In the genomic region with DNA sequence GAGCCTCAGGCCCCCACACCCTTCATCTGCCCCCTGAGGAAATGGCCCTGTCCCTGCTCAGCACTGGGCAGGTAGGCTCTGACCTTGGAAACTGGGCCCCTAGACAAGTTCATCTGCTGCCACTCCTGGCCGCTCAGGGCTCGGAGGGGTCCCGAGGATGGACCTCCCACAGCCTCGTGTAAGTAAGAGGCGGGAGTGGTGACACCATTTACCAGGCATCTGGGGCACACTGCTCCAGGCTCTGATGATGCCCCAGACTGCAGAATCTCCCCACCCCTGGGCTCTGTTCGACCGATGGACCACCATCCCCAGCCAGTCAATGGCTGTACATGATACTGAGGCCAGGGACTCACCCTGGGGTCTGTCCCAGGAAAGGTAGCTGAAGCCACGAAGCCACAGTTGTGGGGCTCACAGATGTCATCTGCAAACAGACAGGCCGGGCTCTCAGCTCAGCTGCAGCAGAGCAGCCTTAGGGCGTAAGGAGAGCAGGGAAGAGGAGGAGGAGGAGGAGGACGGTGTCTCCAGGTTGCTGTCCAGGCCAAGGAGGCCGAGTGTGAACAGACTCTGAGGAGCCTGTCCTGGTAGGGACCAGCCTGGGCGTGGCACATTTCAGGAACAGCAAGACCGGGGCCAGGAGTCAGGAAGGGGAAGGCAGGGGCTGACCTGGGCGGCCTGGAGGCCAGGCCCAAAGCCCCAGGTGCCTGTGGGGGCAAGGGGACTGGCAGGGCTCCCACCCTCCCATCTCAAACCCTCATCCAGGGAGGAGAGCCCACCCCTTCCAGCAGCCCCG, we compare ENCODE assay signal across 29 cellular contexts.
DNase-seq lines count a peak whose midpoint lies in the region; ATAC-seq, FAIRE-seq and TF ChIP-seq lines count a peak whose summit lies in the region.
"Had no signal": no experiment of that assay in that cellular context is flagged by ENCODE, and none has a peak within 500 bp of the region (broad histone marks: within the 10 kb centered on the region; RNA-seq: fewer than 3 reads in every experiment).

No MANE protein-coding gene starts in this region.

- H3K9ac ChIP-seq in IMR-90 (ENCODE audit: low read depth, low read length) (no peak overlapping the region), H1 (replicated peaks in 1 of 4; ENCODE audit: extremely low read depth in 1 of 4, low read depth in 3 of 4, low read length in 3 of 4) (no peak overlapping the region), neural progenitor cell (no peak overlapping the region)

- no peaks in the 10 kb centered on the region for H3K4me1 ChIP-seq in IMR-90 (ENCODE audit: control insufficient read depth, insufficient read depth, low read length)
- H3K4me1 ChIP-seq in H1 (replicated peaks in 1 of 4; ENCODE audit: control insufficient read depth in 3 of 4, insufficient read depth in 4 of 4, low read length in 3 of 4): peaks cover 0 to 3% (median 0%) of the 10 kb centered on the region in 4 experiments; a peak in 1 of 7 replicates
- H3K4me1 ChIP-seq in neural progenitor cell: no peaks in the 10 kb centered on the region
- no peaks in the 10 kb centered on the region for H3K4me1 ChIP-seq in spleen
- H3K4me1 ChIP-seq: A549, Caco-2 had no signal

- H3K36me3 ChIP-seq in IMR-90 (ENCODE audit: control insufficient read depth, insufficient read depth, low read length) (no peaks in the 10 kb centered on the region), H1 (ENCODE audit: control insufficient read depth in 2 of 4, insufficient read depth in 4 of 4, low read length in 3 of 4) (no peaks in the 10 kb centered on the region), neural progenitor cell (no peaks in the 10 kb centered on the region), spleen (no peaks in the 10 kb centered on the region)
- H3K36me3 ChIP-seq: MG63 had no signal

- H3F3A ChIP-seq in neural progenitor cell (ENCODE audit: low read depth): no peaks in the 10 kb centered on the region

- TF ChIP-seq RAD21 in IMR-90 (IDR thresholded peaks at IDR 0.05; ENCODE audit: low read length) (no peak), H1 (IDR thresholded peaks at IDR 0.05 in 1 of 2, conservative IDR thresholded peaks at IDR 0.05 in 1 of 2; ENCODE audit: low read depth in 2 of 2, low read length in 2 of 2) (no peak)

- H3K23ac ChIP-seq in IMR-90 (ENCODE audit: low read depth, low read length) (no peak overlapping the region), H1 (ENCODE audit: insufficient read length) (no peak overlapping the region)

- H2AFZ ChIP-seq in IMR-90 (replicated peaks; ENCODE audit: low read length, poor library complexity) (no peak overlapping the region), H1 (ENCODE audit: low read length) (no peak overlapping the region), neural progenitor cell (replicated peaks) (no peak overlapping the region)

- H2AK5ac ChIP-seq in IMR-90 (ENCODE audit: low read depth, low read length) (no peak overlapping the region), H1 (ENCODE audit: low read depth, low read length) (no peak overlapping the region)

- H3K9me3 ChIP-seq in IMR-90 (ENCODE audit: control insufficient read depth, insufficient read depth, low read length) (no peaks in the 10 kb centered on the region), H1 (ENCODE audit: insufficient read depth in 2 of 2, low read depth in 1 of 2, low read length in 1 of 2) (no peaks in the 10 kb centered on the region), neural progenitor cell (ENCODE audit: low read depth) (no peaks in the 10 kb centered on the region), spleen (no peaks in the 10 kb centered on the region)
- H3K9me3 ChIP-seq: A549, Caco-2, MG63 had no signal

- peaks cover 2% of the 10 kb centered on the region for H3K27me3 Mint-ChIP-seq in neural progenitor cell (ENCODE audit: insufficient read depth, low read depth)

- no peak overlapping the region for H4K91ac ChIP-seq in IMR-90 (ENCODE audit: insufficient read depth, low read depth, low read length)
- H4K91ac ChIP-seq in H1 (replicated peaks; ENCODE audit: insufficient read length, low read length): no peak overlapping the region

- H3K4ac ChIP-seq in IMR-90 (ENCODE audit: low read depth, low read length): no peak overlapping the region
- no peak overlapping the region for H3K4ac ChIP-seq in H1 (replicated peaks; ENCODE audit: insufficient read length, low read depth, low read length)

- H3K27me3 ChIP-seq in IMR-90 (ENCODE audit: control insufficient read depth, insufficient read depth, low read length) (peaks cover 2% of the 10 kb centered on the region; the same call in 1 of the 2 replicates), H1 (replicated peaks in 1 of 4; ENCODE audit: control insufficient read depth in 3 of 4, extremely low read depth in 1 of 4, insufficient read depth in 3 of 4, low read length in 3 of 4) (no peaks in the 10 kb centered on the region; a peak in 2 of 7 replicates), neural progenitor cell (peaks cover 14% of the 10 kb centered on the region), spleen (replicated peaks in 1 of 7) (peaks cover 0 to 21% (median 0%) of the 10 kb centered on the region in 7 donors)

- H3K36me3 Mint-ChIP-seq in neural progenitor cell: no peaks in the 10 kb centered on the region
- H3K36me3 Mint-ChIP-seq: CD8-positive, alpha-beta T cell had no signal

- dilution Hi-C loops in IMR-90 (cut with HindIII; ENCODE audit: low sequenced_read_pairs, unreplicated experiment): no loop called here

- H3K79me2 ChIP-seq in H1 (ENCODE audit: control insufficient read depth in 1 of 2, insufficient read depth in 2 of 2, low read length in 2 of 2) (no peaks in the 10 kb centered on the region), neural progenitor cell (ENCODE audit: low read depth) (no peaks in the 10 kb centered on the region)

- DNase-seq in IMR-90 (no peak), H1 (ENCODE audit: low read depth in 1 of 2, low spot score in 2 of 2) (no peak), neural progenitor cell (ENCODE audit: low spot score) (no peak), spleen (peak; percentile 50), EL (no peak), HUDEP-2 (lab: John Stamatoyannopoulos, UW; ENCODE audit: unreplicated experiment in 76 of 76) (no peak), NCI-H1436 (lab: John Stamatoyannopoulos, UW) (no peak)
- DNase-seq: AML-193; C1 segment of cervical spinal cord; CD8-positive, alpha-beta T cell; GDM1; GOT3; HCEC 1CT; KBM-7; MG63; NCI-H1048; NCI-H1417; NCI-H187; NCI-H2081 treated with DMSO at 0.1 percent for 48 hours; NCI-H2171; NCI-H226; NCI-H510A; NCI-H69; SHP77 treated with DMSO at 0.1 percent for 48 hours had no signal

- H3K27ac Mint-ChIP-seq in neural progenitor cell: peak overlapping the region; percentile 36
- H3K27ac Mint-ChIP-seq: CD8-positive, alpha-beta T cell had no signal

- POLR2A ChIA-PET in IMR-90 (lab: Charles Lee; ENCODE audit: unreplicated experiment) (no interaction called here), H1 (lab: Charles Lee; ENCODE audit: partially characterized antibody) (no interaction called here)

- H3K4me3 Mint-ChIP-seq in neural progenitor cell: no peak overlapping the region
- H3K4me3 Mint-ChIP-seq: CD8-positive, alpha-beta T cell had no signal

- peak overlapping the region; percentile 28 for H2AK9ac ChIP-seq in IMR-90 (replicated peaks; ENCODE audit: low read depth, low read length, poor library complexity)

- H3K56ac ChIP-seq in IMR-90 (ENCODE audit: extremely low read depth, insufficient read depth, low read length) (no peak overlapping the region), H1 (replicated peaks; ENCODE audit: insufficient read length, low read depth, low read length) (no peak overlapping the region)

- no peak overlapping the region for H2BK20ac ChIP-seq in IMR-90 (ENCODE audit: low read depth, low read length)
- H2BK20ac ChIP-seq in H1 (ENCODE audit: low read length): no peak overlapping the region

- no peak for TF ChIP-seq EP300 in H1 (IDR thresholded peaks at IDR 0.05; ENCODE audit: borderline replicate concordance in 1 of 2, low read depth in 2 of 2, low read length in 2 of 2)

- no peak overlapping the region for H4K8ac ChIP-seq in IMR-90 (ENCODE audit: low read depth in 2 of 2, low read length in 2 of 2)
- H4K8ac ChIP-seq in H1 (ENCODE audit: extremely low read depth, insufficient read depth, low read length): peak overlapping the region; percentile 38; the same call in 1 of the 2 replicates

- no peaks in the 10 kb centered on the region for H3K9me3 Mint-ChIP-seq in neural progenitor cell
- H3K9me3 Mint-ChIP-seq: CD8-positive, alpha-beta T cell had no signal

- no peaks in the 10 kb centered on the region for H3K79me1 ChIP-seq in IMR-90 (ENCODE audit: low read depth in 1 of 2, low read length in 2 of 2)
- H3K79me1 ChIP-seq in H1 (ENCODE audit: low read depth, low read length): no peaks in the 10 kb centered on the region

- CTCF ChIA-PET in IMR-90 (lab: Yijun Ruan, JAX) (no interaction called here), H1 (lab: Charles Lee; ENCODE audit: partially characterized antibody) (interaction anchor here (0.8 to 2.8 kb wide), 5 partner anchors 9 to 502 kb away, joined by 3 to 8 read pairs (median 4); no protein-coding TSS in a partner anchor)

- TF ChIP-seq CTCF in IMR-90 (conservative IDR thresholded peaks at IDR 0.05; ENCODE audit: low read depth, low read length): no peak
- TF ChIP-seq CTCF in H1 (IDR thresholded peaks at IDR 0.05; ENCODE audit: control extremely low read depth in 1 of 3, insufficient read depth in 1 of 3, low read depth in 1 of 3, low read length in 3 of 3): no peak
- TF ChIP-seq CTCF in neural progenitor cell (IDR thresholded peaks at IDR 0.05): no peak
- no peak for TF ChIP-seq CTCF in spleen (IDR thresholded peaks at IDR 0.05 in 8 of 11, conservative IDR thresholded peaks at IDR 0.05 in 3 of 11)

- H3K4me3 ChIP-seq in IMR-90 (ENCODE audit: insufficient read depth, low read depth, low read length) (no peak overlapping the region), H1 (ENCODE audit: extremely low read depth in 1 of 4, insufficient read depth in 2 of 4, low read depth in 3 of 4, low read length in 4 of 4) (no peak overlapping the region), neural progenitor cell (no peak overlapping the region), spleen (no peak overlapping the region)
- H3K4me3 ChIP-seq: A549, GM12878, MG63 had no signal

- BruUV-seq in IMR-90 (replicated peaks; lab: Mats Ljungman, UMichigan): no TSS peak

- no peak for ATAC-seq in IMR-90 (ENCODE audit: low read depth)
- ATAC-seq: CD8-positive, alpha-beta T cell; GM12878 had no signal

- in situ Hi-C loops in IMR-90 (cut with MboI; ENCODE audit: low sequenced_read_pairs): no loop called here

- H3K18ac ChIP-seq in IMR-90 (ENCODE audit: low read depth, low read length) (no peak overlapping the region), H1 (ENCODE audit: extremely low read depth, low read length) (no peak overlapping the region)

- WGBS in IMR-90 (ENCODE audit: extremely low coverage in 2 of 2, insufficient read length in 1 of 2), 2 experiments: 50% methylated on average over 1 of the region's 16 CpGs; no CpG with 5 or more reads in 1 of the 2 experiments
- 84% methylated on average over 13 of the region's 16 CpGs; no CpG with 5 or more reads in 1 of the 2 experiments for WGBS in H1 (ENCODE audit: extremely low coverage in 1 of 2, insufficient coverage in 1 of 2, insufficient read length in 1 of 2, insufficient replicate concordance in 2 of 2, low coverage in 1 of 2, low lambda C conversion rate in 2 of 2, missing lambda C conversion rate in 1 of 2), 2 experiments
- WGBS in spleen, 5 donors: 71 to 90% (median 86%) methylated on average over 8 to 16 of the region's 16 CpGs

- intact Hi-C loops in IMR-90 (cut with micrococcal nuclease): no loop called here
- intact Hi-C loops in spleen (cut with DNase I; ENCODE audit: low total_unique reads): no loop called here

- peaks cover 5% of the 10 kb centered on the region for H3K4me1 Mint-ChIP-seq in neural progenitor cell

- H3K27ac ChIP-seq in IMR-90 (ENCODE audit: insufficient read depth, low read length) (no peak overlapping the region), H1 (ENCODE audit: low read depth, low read length) (no peak overlapping the region), neural progenitor cell (no peak overlapping the region), spleen (no peak overlapping the region)
- H3K27ac ChIP-seq: A549, HL-60, RWPE1 had no signal

- H3K4me2 ChIP-seq in IMR-90 (ENCODE audit: low read depth, low read length) (no peak overlapping the region), H1 (ENCODE audit: insufficient read depth in 1 of 2, low read depth in 2 of 2, low read length in 2 of 2) (no peak overlapping the region), neural progenitor cell (no peak overlapping the region)
- H3K4me2 ChIP-seq: A549 had no signal

- H4K5ac ChIP-seq in IMR-90 (ENCODE audit: low read depth, low read length): no peak overlapping the region
- no peak overlapping the region for H4K5ac ChIP-seq in H1 (ENCODE audit: insufficient read length, low read depth, low read length)

- H4K20me1 ChIP-seq in IMR-90 (ENCODE audit: insufficient read depth, low read length): no peaks in the 10 kb centered on the region
- no peaks in the 10 kb centered on the region for H4K20me1 ChIP-seq in H1 (replicated peaks in 1 of 2; ENCODE audit: control insufficient read depth in 1 of 2, insufficient read depth in 2 of 2, low read length in 2 of 2)
- no peaks in the 10 kb centered on the region for H4K20me1 ChIP-seq in neural progenitor cell (ENCODE audit: low read depth)

- H3K9me1 ChIP-seq in IMR-90 (ENCODE audit: insufficient read depth, low read length): no peaks in the 10 kb centered on the region

- no peak for FAIRE-seq in H1 (lab: Jason Lieb, UNC)
- FAIRE-seq: A549, GM12878 had no signal

- no peaks in the 10 kb centered on the region for H3K23me2 ChIP-seq in H1 (ENCODE audit: low read depth, low read length)

- no peak overlapping the region for H2BK120ac ChIP-seq in IMR-90 (ENCODE audit: low read depth, low read length)
- H2BK120ac ChIP-seq in H1 (replicated peaks; ENCODE audit: low read depth, low read length): no peak overlapping the region

- H2BK5ac ChIP-seq in IMR-90 (ENCODE audit: low read depth, low read length, poor library complexity, severe bottlenecking) (no peak overlapping the region), H1 (ENCODE audit: low read depth, low read length) (no peak overlapping the region)

- H2BK15ac ChIP-seq in IMR-90 (ENCODE audit: low read depth, low read length): no peak overlapping the region
- H2BK15ac ChIP-seq in H1 (ENCODE audit: low read length): no peak overlapping the region

- no peak overlapping the region for H2BK12ac ChIP-seq in H1 (ENCODE audit: low read depth, low read length)

- H3K14ac ChIP-seq in IMR-90 (replicated peaks; ENCODE audit: low read depth, low read length): no peak overlapping the region
- H3K14ac ChIP-seq in H1 (ENCODE audit: insufficient read length): no peak overlapping the region

- TF ChIP-seq POLR2A in IMR-90 (IDR thresholded peaks at IDR 0.05; ENCODE audit: low read depth, low read length) (no peak), H1 (IDR thresholded peaks at IDR 0.05; ENCODE audit: control extremely low read depth in 1 of 2, low read depth in 2 of 2, low read length in 2 of 2) (no peak), spleen (IDR thresholded peaks at IDR 0.05) (no peak)
